1 cellular context compared by ENCODE assay signal in the genomic region with DNA sequence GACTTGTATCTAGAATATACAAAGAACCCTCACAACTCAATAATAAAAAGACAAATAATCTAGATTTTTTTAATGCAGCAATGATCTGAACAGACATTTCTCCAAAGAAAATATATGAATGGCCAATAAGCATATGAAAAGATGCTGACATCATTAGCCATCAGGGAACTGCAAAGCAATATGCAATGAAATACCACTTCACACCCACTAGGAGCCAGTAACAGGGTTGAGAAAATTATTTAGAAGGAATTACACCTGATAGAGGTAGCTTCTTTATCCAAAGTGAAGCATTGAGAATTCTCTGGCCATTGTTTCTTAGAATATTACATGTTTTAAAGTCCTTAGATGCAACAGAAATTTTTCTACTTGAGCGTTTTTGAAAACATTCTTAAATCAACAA.
TF ChIP-seq lines count a peak whose summit lies in the region.

No MANE protein-coding gene starts in this region.

TF ChIP-seq in WTC11, 78 proteins besides CTCF, POLR2A, EP300 and RAD21 (continued from another document):
- TF ChIP-seq, protein P1, sequence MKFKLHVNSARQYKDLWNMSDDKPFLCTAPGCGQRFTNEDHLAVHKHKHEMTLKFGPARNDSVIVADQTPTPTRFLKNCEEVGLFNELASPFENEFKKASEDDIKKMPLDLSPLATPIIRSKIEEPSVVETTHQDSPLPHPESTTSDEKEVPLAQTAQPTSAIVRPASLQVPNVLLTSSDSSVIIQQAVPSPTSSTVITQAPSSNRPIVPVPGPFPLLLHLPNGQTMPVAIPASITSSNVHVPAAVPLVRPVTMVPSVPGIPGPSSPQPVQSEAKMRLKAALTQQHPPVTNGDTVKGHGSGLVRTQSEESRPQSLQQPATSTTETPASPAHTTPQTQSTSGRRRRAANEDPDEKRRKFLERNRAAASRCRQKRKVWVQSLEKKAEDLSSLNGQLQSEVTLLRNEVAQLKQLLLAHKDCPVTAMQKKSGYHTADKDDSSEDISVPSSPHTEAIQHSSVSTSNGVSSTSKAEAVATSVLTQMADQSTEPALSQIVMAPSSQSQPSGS (CRISPR knock-in tag; IDR thresholded peaks at IDR 0.05; ENCODE audit: borderline replicate concordance, low read depth): no peak
- TF ChIP-seq MYBL2 (CRISPR knock-in tag; IDR thresholded peaks at IDR 0.05): no peak
- TF ChIP-seq JUN (CRISPR knock-in tag; IDR thresholded peaks at IDR 0.05): no peak
- no peak for TF ChIP-seq KAT7 (CRISPR knock-in tag; IDR thresholded peaks at IDR 0.05; ENCODE audit: borderline replicate concordance)
